Comparison of ENCODE assay signal across 21 cellular contexts in genomic region chr4:41531561-41532245, GRCh38. TPM values are rescaled to one million over a fixed set of nuclear protein-coding genes. Genes with fewer than 3 reads are reported as not detected.
"Had no signal": no experiment of that assay in that cellular context is flagged by ENCODE, and none has a peak within 500 bp of the region (broad histone marks: within the 10 kb centered on the region; RNA-seq: fewer than 3 reads in every experiment).

No MANE protein-coding gene starts in this region.

- H3K4me3 ChIP-seq: cardiac muscle cell, lower lobe of right lung, right lobe of liver, smooth muscle cell, testis had no signal

- H3K36me3 Mint-ChIP-seq: stimulated activated memory B cell treated with anti-CD40 and anti-IgM and Interleukin-4, amounts not matched to agents 10 μg/mL and 1 μg/mL and 100 μg/mL, for 72 hours had no signal

- H3K4me1 ChIP-seq: right lobe of liver, testis had no signal

- H3K9me3 ChIP-seq: lower lobe of right lung, right lobe of liver, testis had no signal

- H3K27me3 Mint-ChIP-seq: stimulated activated memory B cell treated with anti-CD40 and anti-IgM and Interleukin-4, amounts not matched to agents 10 μg/mL and 1 μg/mL and 100 μg/mL, for 72 hours had no signal

- H3K27me3 ChIP-seq: right lobe of liver, testis had no signal

- H3K36me3 ChIP-seq: cardiac muscle cell, lower lobe of right lung, right lobe of liver had no signal

- ATAC-seq: activated CD4-positive, CD25-positive, alpha-beta regulatory T cell treated with anti-CD3 and anti-CD28 coated beads, Interleukin-2, amount 50 U/mL, for 24 hours; activated T-cell treated with anti-CD3 and anti-CD28 coated beads, Interleukin-2, amount 50 U/mL, for 72 hours; lower lobe of right lung; right lobe of liver; stimulated activated memory B cell treated with anti-CD40 and anti-IgM and Interleukin-4, amounts not matched to agents 10 μg/mL and 1 μg/mL and 100 μg/mL, for 72 hours had no signal

- H3K27ac ChIP-seq: cardiac muscle cell, lower lobe of right lung, right lobe of liver, testis had no signal

- H3K27ac Mint-ChIP-seq: activated T-cell treated with anti-CD3 and anti-CD28 coated beads, Interleukin-2, amount 50 U/mL, for 72 hours; mesothelial cell of epicardium; stimulated activated memory B cell treated with anti-CD40 and anti-IgM and Interleukin-4, amounts not matched to agents 10 μg/mL and 1 μg/mL and 100 μg/mL, for 72 hours; type B pancreatic cell had no signal

- H3K4me3 Mint-ChIP-seq: activated T-cell treated with anti-CD3 and anti-CD28 coated beads, Interleukin-2, amount 50 U/mL, for 72 hours; mesothelial cell of epicardium; stimulated activated memory B cell treated with anti-CD40 and anti-IgM and Interleukin-4, amounts not matched to agents 10 μg/mL and 1 μg/mL and 100 μg/mL, for 72 hours; type B pancreatic cell had no signal

- H3K4me2 ChIP-seq: smooth muscle cell had no signal

- H3K9me3 Mint-ChIP-seq: mesothelial cell of epicardium; stimulated activated memory B cell treated with anti-CD40 and anti-IgM and Interleukin-4, amounts not matched to agents 10 μg/mL and 1 μg/mL and 100 μg/mL, for 72 hours had no signal

- DNase-seq: activated CD4-positive, alpha-beta T cell treated with anti-CD3 and anti-CD28 coated beads, Interleukin-2, amount 50 U/mL, for 1 hour; activated CD8-positive, alpha-beta memory T cell treated with anti-CD3 and anti-CD28 coated beads for 24 hours; activated CD8-positive, alpha-beta memory T cell treated with anti-CD3 and anti-CD28 coated beads, Interleukin-2, amount 50 U/mL, for 48 hours; activated effector memory CD4-positive, alpha-beta T cell treated with anti-CD3 and anti-CD28 coated beads, Interleukin-2, amount 50 U/mL, for 16 hours; activated naive CD4-positive, alpha-beta T cell treated with anti-CD3 and anti-CD28 coated beads, Interleukin-2, amount 50 U/mL, for 16 hours; activated T-cell treated with anti-CD3 and anti-CD28 coated beads, Interleukin-2, amount 50 U/mL, for 72 hours; aorta; foreskin melanocyte; islet precursor cell; lower lobe of right lung; right lobe of liver; stimulated activated CD4-positive, alpha-beta T cell treated with anti-CD3 and anti-CD28 coated beads, Interleukin-4, amount 100 ng/mL, for 24 hours; T1000; testis had no signal

- H3K4me1 Mint-ChIP-seq: stimulated activated memory B cell treated with anti-CD40 and anti-IgM and Interleukin-4, amounts not matched to agents 10 μg/mL and 1 μg/mL and 100 μg/mL, for 72 hours had no signal

RNA-seq across cellular contexts. Expression of gene LIMCH1, which starts 6.3 kb away (rescaled TPM):
- total RNA-seq: activated T-cell treated with anti-CD3 and anti-CD28 coated beads, Interleukin-2, amount 50 U/mL, for 72 hours; T-helper 1 cell treated with Interleukin-12 subunit alpha and Interleukin-12 subunit beta and Interleukin-4 antibody, amounts not matched to agents 30 ng/mL and 1 ng/mL, for 36 hours had no signal
